10 cellular contexts compared by ENCODE assay signal in genomic region chr5:93586948-93587918, GRCh38. TPM values are rescaled to one million over a fixed set of nuclear protein-coding genes. Genes with fewer than 3 reads are reported as not detected.
DNase-seq lines count a peak whose midpoint lies in the region; ATAC-seq, FAIRE-seq and TF ChIP-seq lines count a peak whose summit lies in the region.
"Had no signal": no experiment of that assay in that cellular context is flagged by ENCODE, and none has a peak within 500 bp of the region (broad histone marks: within the 10 kb centered on the region; RNA-seq: fewer than 3 reads in every experiment).

No MANE protein-coding gene starts in this region.

- H3K4me1 Mint-ChIP-seq in activated T-cell treated with anti-CD3 and anti-CD28 coated beads, Interleukin-2, amount 50 U/mL, for 24 hours (ENCODE audit: low read depth), result peaks cover 25% of the 10 kb centered on the region
- H3K4me1 Mint-ChIP-seq in MCF 10A (ENCODE audit: insufficient read depth, unreplicated experiment), result peaks cover 5% of the 10 kb centered on the region

- H3K36me3 Mint-ChIP-seq in activated T-cell treated with anti-CD3 and anti-CD28 coated beads, Interleukin-2, amount 50 U/mL, for 24 hours (ENCODE audit: low read depth), result peaks cover 3% of the 10 kb centered on the region
- H3K36me3 Mint-ChIP-seq in MCF 10A (ENCODE audit: insufficient read depth, unreplicated experiment), result no peaks in the 10 kb centered on the region

- TF ChIP-seq POLR2A in HepG2 (IDR thresholded peaks at IDR 0.05; ENCODE audit: insufficient read depth in 1 of 2, low read depth in 2 of 2, low read length in 2 of 2) (no peak), tibial nerve (IDR thresholded peaks at IDR 0.05) (no peak), erythroblast (IDR thresholded peaks at IDR 0.05; ENCODE audit: low read length) (no peak)

- peak overlapping the region; percentile 68 for H3K4me2 ChIP-seq in HepG2 (ENCODE audit: low read depth, low read length)

- H2AFZ ChIP-seq in HepG2 (ENCODE audit: low read length), result no peak overlapping the region

- ATAC-seq in HepG2 (no peak), GM21381 (IDR thresholded peaks at IDR 0.05; ENCODE audit: unreplicated experiment) (no peak)

- peaks cover 66% of the 10 kb centered on the region for H3K79me2 ChIP-seq in HepG2 (ENCODE audit: insufficient read depth, low read length)

- peak overlapping the region; percentile 39 for H3K4me3 Mint-ChIP-seq in activated T-cell treated with anti-CD3 and anti-CD28 coated beads, Interleukin-2, amount 50 U/mL, for 24 hours
- H3K4me3 Mint-ChIP-seq in MCF 10A (ENCODE audit: unreplicated experiment), result no peak overlapping the region

- peak overlapping the region; percentile 72 to 96 (median 95) for H3K4me3 ChIP-seq in HepG2 (replicated peaks in 1 of 3; ENCODE audit: insufficient read depth in 1 of 3, low read depth in 2 of 3, low read length in 3 of 3)
- peak overlapping the region; percentile 46 to 83 (median 59) for H3K4me3 ChIP-seq in tibial nerve

- DNase-seq in activated T-cell treated with anti-CD3 and anti-CD28 coated beads, Interleukin-2, amount 50 U/mL, for 24 hours, result no peak
- no peak for DNase-seq in activated T-cell treated with anti-CD3 and anti-CD28 coated beads, Interleukin-2, amount 50 U/mL, for 1 hour
- DNase-seq in MCF 10A (ENCODE audit: unreplicated experiment) (no peak), HepG2 (ENCODE audit: low spot score) (no peak), tibial nerve (ENCODE audit: low spot score in 2 of 2) (no peak), erythroblast (lab: John Stamatoyannopoulos, UW) (no peak), NCI-H345 (lab: John Stamatoyannopoulos, UW) (no peak)
- DNase-seq: NCI-H1092 treated with DMSO at 0.1 percent for 48 hours had no signal

- H3K36me3 ChIP-seq in HepG2 (replicated peaks in 1 of 2; ENCODE audit: control insufficient read depth in 1 of 2, insufficient read depth in 2 of 2, low read length in 2 of 2) (peaks cover 6 to 40% of the 10 kb centered on the region in 2 experiments; a peak in 4 of 5 replicates), tibial nerve (peaks cover 0 to 8% (median 0%) of the 10 kb centered on the region in 3 donors)

- in situ Hi-C loops in HepG2 (cut with HindIII; ENCODE audit: extremely low pct_ligation_motif_present, low pct_unique_long_range_greater_than_20kb), result loop anchor here (10.0 kb wide), 1 partner anchor 328 kb away; no protein-coding TSS in a partner anchor

- no peak overlapping the region for H3K27ac ChIP-seq in HepG2 (ENCODE audit: extremely low read length, insufficient read depth, low read length)
- peak overlapping the region; percentile 78 to 95 (median 87) for H3K27ac ChIP-seq in tibial nerve
- H3K27ac ChIP-seq: C4-2B had no signal

- H3K9ac ChIP-seq in HepG2 (ENCODE audit: insufficient read depth, low read depth, low read length), result peak overlapping the region; percentile 19; the same call in 1 of the 2 replicates

- intact Hi-C loops in MCF 10A (cut with micrococcal nuclease) (loop anchor here (10.0 kb wide), 1 partner anchor 152 kb away; no protein-coding TSS in a partner anchor), HepG2 (cut with micrococcal nuclease; ENCODE audit: unreplicated experiment) (no loop called here)

- no peak for TF ChIP-seq EP300 in HepG2 (IDR thresholded peaks at IDR 0.05; ENCODE audit: low read depth in 2 of 2, low read length in 2 of 2)
- TF ChIP-seq EP300 in HepG2 (CRISPR knock-in tag; IDR thresholded peaks at IDR 0.05; ENCODE audit: borderline replicate concordance), result no peak
- peak in 1 of 2 donors; percentile 10 for TF ChIP-seq EP300 in tibial nerve (IDR thresholded peaks at IDR 0.05)

- BruUV-seq in MCF 10A (replicated peaks; lab: Mats Ljungman, UMichigan) (no TSS peak), HepG2 (replicated peaks; lab: Mats Ljungman, UMichigan) (no TSS peak)

- H3K9me3 Mint-ChIP-seq in activated T-cell treated with anti-CD3 and anti-CD28 coated beads, Interleukin-2, amount 50 U/mL, for 24 hours, result peaks cover 4% of the 10 kb centered on the region
- H3K9me3 Mint-ChIP-seq in MCF 10A (ENCODE audit: unreplicated experiment), result no peaks in the 10 kb centered on the region

- H3K27me3 ChIP-seq in HepG2 (ENCODE audit: control insufficient read depth in 1 of 2, insufficient read depth in 2 of 2, low read length in 2 of 2) (no peaks in the 10 kb centered on the region; a peak in 1 of 5 replicates), tibial nerve (peaks cover 0 to 9% of the 10 kb centered on the region in 2 donors)

- FAIRE-seq in HepG2 (lab: Jason Lieb, UNC), result no peak

- 79% methylated on average over 29 of the region's 29 CpGs for WGBS in HepG2 (ENCODE audit: low lambda C conversion rate)
- 13 to 18% methylated on average over 23 to 29 of the region's 29 CpGs for WGBS in tibial nerve, 2 donors

- H3K4me1 ChIP-seq in HepG2 (ENCODE audit: insufficient read depth, low read length), result peaks cover 53% of the 10 kb centered on the region
- H3K4me1 ChIP-seq in tibial nerve, result peaks cover 0 to 28% (median 10%) of the 10 kb centered on the region in 4 donors

- H3K27ac Mint-ChIP-seq in activated T-cell treated with anti-CD3 and anti-CD28 coated beads, Interleukin-2, amount 50 U/mL, for 24 hours, result peak overlapping the region; percentile 64
- H3K27ac Mint-ChIP-seq in MCF 10A (ENCODE audit: low read depth, unreplicated experiment), result peak overlapping the region; percentile 53

- CTCF ChIA-PET in MCF 10A (lab: Yijun Ruan, JAX) (interaction anchor here (0.6 to 3.1 kb wide), 5 partner anchors 20 to 406 kb away, joined by 3 to 13 read pairs (median 3); no protein-coding TSS in a partner anchor), HepG2 (lab: Yijun Ruan, JAX; ENCODE audit: low intra/inter-chr PET ratio, low total read pairs) (interaction anchor here (1.5 kb wide), 1 partner anchor 21 kb away, joined by 3 read pairs; no protein-coding TSS in a partner anchor)

- TF ChIP-seq CTCF in MCF 10A (IDR thresholded peaks at IDR 0.05; ENCODE audit: unreplicated experiment) (no peak), HepG2 (CRISPR knock-in tag; IDR thresholded peaks at IDR 0.05) (no peak), tibial nerve (IDR thresholded peaks at IDR 0.05) (no peak)

- no peak for TF ChIP-seq RAD21 in HepG2 (CRISPR knock-in tag; IDR thresholded peaks at IDR 0.05)

- H4K20me1 ChIP-seq in HepG2 (ENCODE audit: insufficient read depth, low read length), result peaks cover 55% of the 10 kb centered on the region

- H3K9me3 ChIP-seq in HepG2 (ENCODE audit: low read length) (no peaks in the 10 kb centered on the region), tibial nerve (no peaks in the 10 kb centered on the region)

- peaks cover 68% of the 10 kb centered on the region for H3K27me3 Mint-ChIP-seq in activated T-cell treated with anti-CD3 and anti-CD28 coated beads, Interleukin-2, amount 50 U/mL, for 24 hours
- H3K27me3 Mint-ChIP-seq in MCF 10A (ENCODE audit: insufficient read depth, unreplicated experiment), result no peaks in the 10 kb centered on the region

- POLR2A ChIA-PET in MCF 10A (lab: Yijun Ruan, JAX) (interaction anchor here (0.6 kb wide), 1 partner anchor 464 kb away, joined by 3 read pairs; no protein-coding TSS in a partner anchor), HepG2 (lab: Yijun Ruan, JAX) (no interaction called here)

RNA-seq across cellular contexts. Expression of gene NR2F1, which starts 4.2 kb away (rescaled TPM):
- 1.4 and 1.7 TPM in 2 replicates for total RNA-seq in MCF 10A (2022)
- 14.0 and 17.1 TPM in 2 replicates for total RNA-seq in HepG2 (2016; rRNA removed; fragmentation: Illumina TruSeq; extraction: Trizol)
- total RNA-seq in HepG2 (2016; cell fraction: cytosol; rRNA removed; fragmentation: Illumina TruSeq; extraction: Trizol; ENCODE audit: low read depth), result 4.3 and 4.6 TPM in 2 replicates
- total RNA-seq in HepG2 (2016; cell fraction: insoluble cytoplasmic fraction; rRNA removed; fragmentation: Illumina TruSeq; extraction: Trizol), result 12.7 and 15.6 TPM in 2 replicates
- total RNA-seq in HepG2 (2016; cell fraction: membrane; rRNA removed; fragmentation: Illumina TruSeq; extraction: Trizol), result 12.0 and 12.1 TPM in 2 replicates
- 14.7 and 16.7 TPM in 2 replicates for total RNA-seq in HepG2 (2016; cell fraction: nucleus; rRNA removed; fragmentation: Illumina TruSeq; extraction: Trizol)
- polyA plus RNA-seq in HepG2 (2011; rRNA removed), result 59.7 and 76.5 TPM in 2 replicates
- 48.3 and 60.7 TPM in 2 replicates for polyA plus RNA-seq in HepG2 (2011; cell fraction: cytosol; rRNA removed)
- polyA plus RNA-seq in HepG2 (2011; cell fraction: nucleus; rRNA removed), result 179 and 207 TPM in 2 replicates
- 28.9 and 65.9 TPM in 2 replicates for polyA plus RNA-seq in HepG2 (2012)
- polyA plus RNA-seq in HepG2 (2016; cell fraction: cytosol; fragmentation: Illumina TruSeq; extraction: Trizol; ENCODE audit: low read depth), result 1.4 and 2.1 TPM in 2 replicates
- polyA plus RNA-seq in HepG2 (2016; cell fraction: insoluble cytoplasmic fraction; fragmentation: Illumina TruSeq; extraction: Trizol; ENCODE audit: low read depth), result 16.0 and 19.7 TPM in 2 replicates
- polyA plus RNA-seq in HepG2 (2016; cell fraction: membrane; fragmentation: Illumina TruSeq; extraction: Trizol; ENCODE audit: low read depth), result 4.8 and 5.9 TPM in 2 replicates
- 37.8 and 39.6 TPM in 2 replicates for polyA plus RNA-seq in HepG2 (2016; cell fraction: nucleus; fragmentation: Illumina TruSeq; extraction: Trizol; ENCODE audit: insufficient read depth, low read depth)
- polyA minus RNA-seq in HepG2 (2011; rRNA and poly(A)+ RNA removed; ENCODE audit: low replicate concordance), result 62.1 and 114 TPM in 2 replicates
- 46.9 and 57.0 TPM in 2 replicates for polyA minus RNA-seq in HepG2 (2011; cell fraction: cytosol; rRNA and poly(A)+ RNA removed)
- 29.7 and 42.6 TPM in 2 replicates for polyA minus RNA-seq in HepG2 (2011; cell fraction: nucleus; rRNA and poly(A)+ RNA removed)
- 10 to 100 TPM; 64.9 to 81.3 (median 67.6) TPM for total RNA-seq in tibial nerve

RNA-seq across cellular contexts. Expression of gene NR2F1-AS1, which starts 6.2 kb away (rescaled TPM):
- 3.2 and 4.6 TPM in 2 replicates for total RNA-seq in MCF 10A (2022)
- total RNA-seq in HepG2 (2016; rRNA removed; fragmentation: Illumina TruSeq; extraction: Trizol), result 2.1 and 2.8 TPM in 2 replicates
- total RNA-seq in HepG2 (2016; cell fraction: cytosol; rRNA removed; fragmentation: Illumina TruSeq; extraction: Trizol; ENCODE audit: low read depth), result 2.5 and 2.7 TPM in 2 replicates
- 0.64 and 1.1 TPM in 2 replicates for total RNA-seq in HepG2 (2016; cell fraction: insoluble cytoplasmic fraction; rRNA removed; fragmentation: Illumina TruSeq; extraction: Trizol)
- total RNA-seq in HepG2 (2016; cell fraction: membrane; rRNA removed; fragmentation: Illumina TruSeq; extraction: Trizol), result 3.5 and 3.7 TPM in 2 replicates
- total RNA-seq in HepG2 (2016; cell fraction: nucleus; rRNA removed; fragmentation: Illumina TruSeq; extraction: Trizol), result 3.5 and 4.9 TPM in 2 replicates
- polyA plus RNA-seq in HepG2 (2011; rRNA removed), result 2.8 and 3.1 TPM in 2 replicates
- polyA plus RNA-seq in HepG2 (2011; cell fraction: cytosol; rRNA removed), result 1.1 and 2.4 TPM in 2 replicates
- 2.9 and 5.9 TPM in 2 replicates for polyA plus RNA-seq in HepG2 (2011; cell fraction: nucleus; rRNA removed)
- polyA plus RNA-seq in HepG2 (2012), result 5.1 and 7.3 TPM in 2 replicates
- 3.6 and 4.1 TPM in 2 replicates for polyA plus RNA-seq in HepG2 (2016; cell fraction: cytosol; fragmentation: Illumina TruSeq; extraction: Trizol; ENCODE audit: low read depth)
- polyA plus RNA-seq in HepG2 (2016; cell fraction: insoluble cytoplasmic fraction; fragmentation: Illumina TruSeq; extraction: Trizol; ENCODE audit: low read depth), result 0.48 and 2.3 TPM in 2 replicates
- polyA plus RNA-seq in HepG2 (2016; cell fraction: membrane; fragmentation: Illumina TruSeq; extraction: Trizol; ENCODE audit: low read depth), result 2.6 and 5.7 TPM in 2 replicates
- polyA plus RNA-seq in HepG2 (2016; cell fraction: nucleus; fragmentation: Illumina TruSeq; extraction: Trizol; ENCODE audit: insufficient read depth, low read depth), result 2.3 and 2.9 TPM in 2 replicates
- 2.2 and 4.6 TPM in 2 replicates for polyA minus RNA-seq in HepG2 (2011; rRNA and poly(A)+ RNA removed; ENCODE audit: low replicate concordance)
- 2.1 TPM in 1 of 2 replicates, not detected in the other for polyA minus RNA-seq in HepG2 (2011; cell fraction: cytosol; rRNA and poly(A)+ RNA removed)
- 27.3 and 33.1 TPM in 2 replicates for polyA minus RNA-seq in HepG2 (2011; cell fraction: nucleus; rRNA and poly(A)+ RNA removed)
- 10 to 100 TPM; 13.5 to 38.4 (median 35.4) TPM for total RNA-seq in tibial nerve
